7 cellular contexts compared by ENCODE assay signal in genomic region chr5:109685916-109686315, GRCh38.
"Had no signal": no experiment of that assay in that cellular context is flagged by ENCODE, and none has a peak within 500 bp of the region (broad histone marks: within the 10 kb centered on the region; RNA-seq: fewer than 3 reads in every experiment).

No MANE protein-coding gene starts in this region.

- FAIRE-seq: H1, H54, HTR-8/SVneo had no signal

- DNase-seq: H9, HCEC 1CT, KBM-7 had no signal

- ATAC-seq: GM23338 had no signal

- H3K4me3 ChIP-seq: GM23338 had no signal
